In the genomic region with DNA sequence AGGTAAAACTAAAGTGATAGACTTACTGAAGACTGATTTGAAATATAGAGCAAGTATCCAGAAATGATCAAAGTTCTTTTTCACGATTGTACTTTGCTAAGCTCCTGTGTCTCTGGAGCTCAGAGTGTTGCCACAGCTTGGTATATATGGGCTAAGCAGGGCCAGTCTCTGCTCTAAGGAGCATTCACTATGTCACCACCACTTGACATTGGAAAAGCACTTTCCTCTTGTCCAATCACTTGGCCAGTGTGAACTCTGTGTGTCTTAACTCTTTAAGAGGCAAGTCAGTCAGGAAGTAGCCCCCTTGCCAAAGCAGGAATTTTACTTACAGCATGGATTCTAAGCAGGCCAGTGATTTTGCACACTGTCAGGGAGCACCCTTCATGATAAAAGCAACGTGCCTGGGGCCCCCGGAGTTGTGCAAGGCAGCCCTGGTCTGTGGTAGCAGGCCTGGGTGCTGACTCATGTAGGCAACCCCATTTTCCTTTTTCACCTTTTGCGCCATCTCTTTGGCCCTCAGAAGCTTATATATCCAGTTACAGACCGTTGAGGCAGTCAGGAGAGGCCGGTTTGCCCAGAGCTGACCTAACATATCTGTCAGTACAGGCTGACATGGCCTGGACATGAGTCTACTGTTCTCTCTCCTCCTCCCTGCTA, we compare ENCODE assay signal across 21 cellular contexts.
DNase-seq lines count a peak whose midpoint lies in the region; ATAC-seq, FAIRE-seq and TF ChIP-seq lines count a peak whose summit lies in the region.
"Had no signal": no experiment of that assay in that cellular context is flagged by ENCODE, and none has a peak within 500 bp of the region (broad histone marks: within the 10 kb centered on the region; RNA-seq: fewer than 3 reads in every experiment).

No MANE protein-coding gene starts in this region.

- in situ Hi-C loops in K562 (cut with MboI) (loop anchor here (5.0 kb wide), 1 partner anchor 397 kb away; no protein-coding TSS in a partner anchor), brain microvascular endothelial cell (cut with HindIII; ENCODE audit: low pct_ligation_motif_present, low sequenced_read_pairs) (no loop called here)

- ATAC-seq in K562 (no peak), mucosa of descending colon (peak; percentile 12), T-helper 17 cell (no peak)
- no peak for ATAC-seq in activated CD4-positive, CD25-positive, alpha-beta regulatory T cell treated with anti-CD3 and anti-CD28 coated beads, Interleukin-2, amount 50 U/mL, for 24 hours
- ATAC-seq: effector memory CD8-positive, alpha-beta T cell; gastroesophageal sphincter had no signal

- TF ChIP-seq CTCF in K562 (IDR thresholded peaks at IDR 0.05 in 2 of 3, conservative IDR thresholded peaks at IDR 0.05 in 1 of 3; ENCODE audit: insufficient read depth in 2 of 3, low read depth in 1 of 3, low read length in 3 of 3) (no peak), mucosa of descending colon (IDR thresholded peaks at IDR 0.05) (no peak), brain microvascular endothelial cell (IDR thresholded peaks at IDR 0.05; ENCODE audit: low read depth, low read length, missing control alignments) (no peak)

- no TSS peak for BruUV-seq in K562 (replicated peaks; lab: Mats Ljungman, UMichigan)

- H3K9ac ChIP-seq in K562 (ENCODE audit: insufficient read depth in 1 of 2, low read depth in 2 of 2, low read length in 2 of 2) = no peak overlapping the region

- no peak for TF ChIP-seq EP300 in K562 (IDR thresholded peaks at IDR 0.05; ENCODE audit: low read length)

- FAIRE-seq in K562 (lab: Jason Lieb, UNC) = no peak
- FAIRE-seq: D721Med had no signal

- no peak overlapping the region for H3K4me3 Mint-ChIP-seq in T-helper 17 cell
- H3K4me3 Mint-ChIP-seq: activated CD4-positive, alpha-beta T cell treated with anti-CD3 and anti-CD28 coated beads, Interleukin-2, amount 10 ng/mL, durations not matched to agents 7 days and 5 days; effector memory CD8-positive, alpha-beta T cell; HFFc6; natural killer cell had no signal

- TF ChIP-seq RAD21 in K562 (CRISPR knock-in tag; conservative IDR thresholded peaks at IDR 0.05 in 1 of 2, IDR thresholded peaks at IDR 0.05 in 1 of 2) = no peak

- WGBS in K562 (ENCODE audit: insufficient coverage, low coverage, missing lambda C conversion rate) = 6% methylated on average over 6 of the region's 6 CpGs

- H3K4me3 ChIP-seq in K562 (no peak overlapping the region), mucosa of descending colon (no peak overlapping the region), brain microvascular endothelial cell (ENCODE audit: low read depth, low read length) (no peak overlapping the region)
- H3K4me3 ChIP-seq: gastroesophageal sphincter, lower lobe of right lung had no signal

- DNase-seq in GF-D8 (lab: John Stamatoyannopoulos, UW) (peak; percentile 46), NOMO-1 (lab: John Stamatoyannopoulos, UW; ENCODE audit: unreplicated experiment in 2 of 2) (peak; percentile 91 to 96), K562 (ENCODE audit: extremely low read depth in 1 of 4, low spot score in 3 of 4) (no peak), mucosa of descending colon (no peak), T-helper 17 cell (no peak), NCI-H128 (lab: John Stamatoyannopoulos, UW; ENCODE audit: unreplicated experiment) (no peak), brain microvascular endothelial cell (no peak)
- DNase-seq: activated CD4-positive, alpha-beta T cell treated with anti-CD3 and anti-CD28 coated beads, Interleukin-2, amount 10 ng/mL, durations not matched to agents 7 days and 5 days; activated naive CD4-positive, alpha-beta T cell treated with anti-CD3 and anti-CD28 coated beads, Interleukin-2, amount 50 U/mL, for 16 hours; activated T-cell treated with anti-CD3 and anti-CD28 coated beads, Interleukin-2, amount 50 U/mL, for 1 hour; caudate nucleus; effector memory CD8-positive, alpha-beta T cell; GDM1; HFFc6; lower lobe of right lung; natural killer cell; NCI-H1436; NCI-H510A had no signal

- peaks cover 12 to 26% of the 10 kb centered on the region in 2 experiments for H3K27me3 ChIP-seq in K562 (ENCODE audit: control insufficient read depth in 2 of 2, insufficient read depth in 2 of 2, low read length in 2 of 2)
- H3K27me3 ChIP-seq in brain microvascular endothelial cell (replicated peaks) = no peaks in the 10 kb centered on the region
- H3K27me3 ChIP-seq: gastroesophageal sphincter had no signal

- H3K4me1 Mint-ChIP-seq in T-helper 17 cell = no peaks in the 10 kb centered on the region
- H3K4me1 Mint-ChIP-seq: activated CD4-positive, alpha-beta T cell treated with anti-CD3 and anti-CD28 coated beads, Interleukin-2, amount 10 ng/mL, durations not matched to agents 7 days and 5 days; natural killer cell had no signal

- no peak overlapping the region for H3K27ac ChIP-seq in K562 (ENCODE audit: extremely low read depth, low read depth, low read length)
- H3K27ac ChIP-seq in brain microvascular endothelial cell = no peak overlapping the region
- H3K27ac ChIP-seq: gastroesophageal sphincter, lower lobe of right lung had no signal

- no peak overlapping the region for H3K4me2 ChIP-seq in K562 (ENCODE audit: insufficient read depth, low read length)

- no peaks in the 10 kb centered on the region for H3K27me3 Mint-ChIP-seq in T-helper 17 cell
- H3K27me3 Mint-ChIP-seq: activated CD4-positive, alpha-beta T cell treated with anti-CD3 and anti-CD28 coated beads, Interleukin-2, amount 10 ng/mL, durations not matched to agents 7 days and 5 days; effector memory CD8-positive, alpha-beta T cell had no signal

- no peaks in the 10 kb centered on the region for H3K9me3 ChIP-seq in K562 (replicated peaks; ENCODE audit: control insufficient read depth, insufficient read depth, low read depth, low read length)
- H3K9me3 ChIP-seq in mucosa of descending colon = no peaks in the 10 kb centered on the region
- H3K9me3 ChIP-seq in T-helper 17 cell (ENCODE audit: control insufficient read depth, low read length, poor library complexity, severe bottlenecking) = no peaks in the 10 kb centered on the region
- H3K9me3 ChIP-seq: gastroesophageal sphincter, lower lobe of right lung had no signal

- intact Hi-C loops in K562 (cut with micrococcal nuclease) = no loop called here
- intact Hi-C loops in mucosa of descending colon (cut with DNase I, micrococcal nuclease) = no loop called here

- POLR2A ChIA-PET in K562 (lab: Yijun Ruan, JAX) = interaction anchor here (0.5 kb wide), 1 partner anchor 337 kb away, joined by 3 read pairs; no protein-coding TSS in a partner anchor

- H3K27ac Mint-ChIP-seq in T-helper 17 cell = no peak overlapping the region
- H3K27ac Mint-ChIP-seq: activated CD4-positive, alpha-beta T cell treated with anti-CD3 and anti-CD28 coated beads, Interleukin-2, amount 10 ng/mL, durations not matched to agents 7 days and 5 days; effector memory CD8-positive, alpha-beta T cell; HFFc6; natural killer cell had no signal

- no peak for TF ChIP-seq POLR2A in K562 (conservative IDR thresholded peaks at IDR 0.05)

- H4K20me1 ChIP-seq in K562 (replicated peaks; ENCODE audit: control insufficient read depth, insufficient read depth, low read length) = no peaks in the 10 kb centered on the region

- H3K4me1 ChIP-seq in K562 (replicated peaks in 1 of 2; ENCODE audit: control insufficient read depth in 2 of 2, insufficient read depth in 2 of 2, low read length in 2 of 2) = no peaks in the 10 kb centered on the region
- H3K4me1 ChIP-seq in mucosa of descending colon (ENCODE audit: low read depth) = no peaks in the 10 kb centered on the region
- H3K4me1 ChIP-seq: gastroesophageal sphincter, lower lobe of right lung had no signal

- no peak overlapping the region for H2AFZ ChIP-seq in K562 (ENCODE audit: low read depth, low read length)

- no peaks in the 10 kb centered on the region for H3K9me1 ChIP-seq in K562 (ENCODE audit: control insufficient read depth, insufficient read depth, low read length)

- H3K36me3 ChIP-seq in K562 (ENCODE audit: control insufficient read depth, insufficient read depth, low read length) (no peaks in the 10 kb centered on the region), mucosa of descending colon (ENCODE audit: low read depth) (no peaks in the 10 kb centered on the region), brain microvascular endothelial cell (replicated peaks) (no peaks in the 10 kb centered on the region)

- peaks cover 5% of the 10 kb centered on the region for H3K36me3 Mint-ChIP-seq in T-helper 17 cell (ENCODE audit: low read depth)
- H3K36me3 Mint-ChIP-seq: natural killer cell had no signal

- no peaks in the 10 kb centered on the region for H3K79me2 ChIP-seq in K562 (ENCODE audit: control insufficient read depth, insufficient read depth, low read length)

- CTCF ChIA-PET in K562 (lab: Yijun Ruan, JAX; ENCODE audit: low intra/inter-chr PET ratio) = no interaction called here

TF ChIP-seq in K562, 482 proteins besides CTCF, POLR2A, EP300 and RAD21 (continues in another document):
- peak; percentile 35; the same call in 1 of the 2 replicates for TF ChIP-seq NFE2 (IDR thresholded peaks at IDR 0.05; ENCODE audit: low read depth)
- TF ChIP-seq, protein P1, sequence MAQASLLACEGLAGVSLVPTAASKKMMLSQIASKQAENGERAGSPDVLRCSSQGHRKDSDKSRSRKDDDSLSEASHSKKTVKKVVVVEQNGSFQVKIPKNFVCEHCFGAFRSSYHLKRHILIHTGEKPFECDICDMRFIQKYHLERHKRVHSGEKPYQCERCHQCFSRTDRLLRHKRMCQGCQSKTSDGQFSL (CRISPR knock-in tag; IDR thresholded peaks at IDR 0.05) = no peak
- TF ChIP-seq, protein P1 (tag; IDR thresholded peaks at IDR 0.05) = no peak
- no peak for TF ChIP-seq HMG20A (CRISPR knock-in tag; conservative IDR thresholded peaks at IDR 0.05)
- no peak for TF ChIP-seq CEBPG (CRISPR knock-in tag; IDR thresholded peaks at IDR 0.05)
- peak in 1 of 2 experiments; percentile 50; a peak in 1 of 4 replicates for TF ChIP-seq CEBPG (tag; conservative IDR thresholded peaks at IDR 0.05 in 1 of 2, IDR thresholded peaks at IDR 0.05 in 1 of 2)
- TF ChIP-seq, protein P2, sequence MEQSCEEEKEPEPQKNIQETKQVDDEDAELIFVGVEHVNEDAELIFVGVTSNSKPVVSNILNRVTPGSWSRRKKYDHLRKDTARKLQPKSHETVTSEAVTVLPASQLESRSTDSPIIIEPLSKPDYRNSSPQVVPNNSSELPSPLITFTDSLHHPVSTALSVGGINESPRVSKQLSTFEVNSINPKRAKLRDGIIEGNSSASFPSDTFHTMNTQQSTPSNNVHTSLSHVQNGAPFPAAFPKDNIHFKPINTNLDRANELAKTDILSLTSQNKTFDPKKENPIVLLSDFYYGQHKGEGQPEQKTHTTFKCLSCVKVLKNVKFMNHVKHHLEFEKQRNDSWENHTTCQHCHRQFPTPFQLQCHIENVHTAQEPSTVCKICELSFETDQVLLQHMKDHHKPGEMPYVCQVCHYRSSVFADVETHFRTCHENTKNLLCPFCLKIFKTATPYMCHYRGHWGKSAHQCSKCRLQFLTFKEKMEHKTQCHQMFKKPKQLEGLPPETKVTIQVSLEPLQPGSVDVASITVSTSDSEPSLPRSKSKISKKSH (CRISPR knock-in tag; IDR thresholded peaks at IDR 0.05) = no peak

Comparison
In these comparisons a context has a peak if more than half of its experiments do, and no peak if none do; other contexts are left out.
1. DNase-seq: peak in GF-D8 (single experiment) and NOMO-1 (2 of 2); none in K562 (0 of 4), mucosa of descending colon (0 of 3), T-helper 17 cell (0 of 3), NCI-H128 (single experiment) and brain microvascular endothelial cell (single experiment).